ENCODE assay signal across 8 cellular contexts in the genomic region with DNA sequence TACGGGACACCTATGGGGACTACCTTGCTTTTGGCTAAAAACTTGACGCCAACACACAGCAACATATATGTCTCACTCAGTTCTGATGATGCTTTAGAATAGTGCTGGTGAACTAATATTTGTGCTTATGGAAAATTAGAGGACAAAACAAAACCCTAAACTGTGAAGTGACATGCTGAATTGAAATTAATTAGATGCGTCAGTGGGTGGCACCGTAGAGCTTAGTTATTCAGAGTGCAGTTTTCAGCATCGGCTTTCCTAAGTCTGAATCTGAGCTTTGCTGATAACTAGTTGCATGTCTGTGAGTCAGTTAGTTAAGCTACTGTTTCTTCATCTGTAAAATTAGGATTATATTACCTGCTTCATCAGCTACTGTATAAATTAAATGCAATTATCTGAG.
DNase-seq lines count a peak whose midpoint lies in the region; ATAC-seq and TF ChIP-seq lines count a peak whose summit lies in the region.

No MANE protein-coding gene starts in this region.

- ATAC-seq in GM18511 (IDR thresholded peaks at IDR 0.05; ENCODE audit: unreplicated experiment) (peak; percentile 77), body of pancreas (no peak), HG03139 (IDR thresholded peaks at IDR 0.05; ENCODE audit: unreplicated experiment) (no peak), gastroesophageal sphincter (no peak)

- intact Hi-C loops in body of pancreas (cut with DNase I), result no loop called here

- peaks cover 5% of the 10 kb centered on the region for H3K9me3 Mint-ChIP-seq in osteocyte (ENCODE audit: unreplicated experiment)

- H3K4me1 ChIP-seq in body of pancreas (no peaks in the 10 kb centered on the region), gastroesophageal sphincter (no peaks in the 10 kb centered on the region)

- 38 to 39% methylated on average over 5 of the region's 5 CpGs for WGBS in body of pancreas, 2 donors
- WGBS in gastroesophageal sphincter (ENCODE audit: low coverage in 1 of 2), 2 donors, result 57 to 71% methylated on average over 2 to 5 of the region's 5 CpGs

- TF ChIP-seq POLR2A in body of pancreas (IDR thresholded peaks at IDR 0.05) (no peak), gastroesophageal sphincter (IDR thresholded peaks at IDR 0.05) (no peak)

- TF ChIP-seq EP300 in gastroesophageal sphincter (IDR thresholded peaks at IDR 0.05), result no peak

- no peak overlapping the region for H3K4me3 Mint-ChIP-seq in osteocyte (ENCODE audit: unreplicated experiment)

- no peaks in the 10 kb centered on the region for H3K27me3 Mint-ChIP-seq in osteocyte (ENCODE audit: unreplicated experiment)

- peak in 4 of 7 experiments; percentile 22 to 33 (median 24) for TF ChIP-seq CTCF in body of pancreas (IDR thresholded peaks at IDR 0.05)
- peak; percentile 44 for TF ChIP-seq CTCF in osteocyte (IDR thresholded peaks at IDR 0.05)
- peak in 1 of 4 experiments; percentile 21 for TF ChIP-seq CTCF in gastroesophageal sphincter (IDR thresholded peaks at IDR 0.05)

- H3K9me3 ChIP-seq in body of pancreas (no peaks in the 10 kb centered on the region), gastroesophageal sphincter (no peaks in the 10 kb centered on the region)

- no peaks in the 10 kb centered on the region for H3K36me3 Mint-ChIP-seq in osteocyte (ENCODE audit: unreplicated experiment)

- H3K27ac Mint-ChIP-seq in osteocyte (ENCODE audit: unreplicated experiment), result no peak overlapping the region

- H3K27me3 ChIP-seq in body of pancreas (no peaks in the 10 kb centered on the region), gastroesophageal sphincter (no peaks in the 10 kb centered on the region)

- H3K27ac ChIP-seq in body of pancreas, result no peak overlapping the region
- no peak overlapping the region for H3K27ac ChIP-seq in gastroesophageal sphincter

- H3K4me3 ChIP-seq in body of pancreas (no peak overlapping the region), gastroesophageal sphincter (no peak overlapping the region)

- DNase-seq in HK-2 (ENCODE audit: unreplicated experiment) (peak; percentile 9), body of pancreas (peak in 2 of 4 donors; percentile 4 to 9), osteocyte (ENCODE audit: extremely low spot score, unreplicated experiment) (no peak), NCI-H774 (lab: John Stamatoyannopoulos, UW) (no peak), CD1c-positive myeloid dendritic cell (ENCODE audit: extremely low spot score) (no peak)

- no peaks in the 10 kb centered on the region for H3K4me1 Mint-ChIP-seq in osteocyte (ENCODE audit: unreplicated experiment)

- H3K36me3 ChIP-seq in body of pancreas (replicated peaks in 1 of 2; ENCODE audit: insufficient read depth in 1 of 2, low read depth in 2 of 2), result no peaks in the 10 kb centered on the region
- H3K36me3 ChIP-seq in gastroesophageal sphincter, result no peaks in the 10 kb centered on the region
